22 cellular contexts compared by ENCODE assay signal in genomic region chr16:68280160-68280559, GRCh38. TPM values are rescaled to one million over a fixed set of nuclear protein-coding genes. Genes with fewer than 3 reads are reported as not detected.
DNase-seq lines count a peak whose midpoint lies in the region; ATAC-seq and TF ChIP-seq lines count a peak whose summit lies in the region.
"Had no signal": no experiment of that assay in that cellular context is flagged by ENCODE, and none has a peak within 500 bp of the region (broad histone marks: within the 10 kb centered on the region; RNA-seq: fewer than 3 reads in every experiment).

No MANE protein-coding gene starts in this region.

- no peak for TF ChIP-seq CTCF in left ventricle myocardium inferior (IDR thresholded peaks at IDR 0.05; ENCODE audit: borderline replicate concordance)
- no peak for TF ChIP-seq CTCF in thyroid gland (IDR thresholded peaks at IDR 0.05)
- no peak for TF ChIP-seq CTCF in RWPE1 (conservative IDR thresholded peaks at IDR 0.05; ENCODE audit: low read depth)
- no peak for TF ChIP-seq CTCF in nephron progenitor cell (IDR thresholded peaks at IDR 0.05)
- TF ChIP-seq CTCF in upper lobe of right lung (IDR thresholded peaks at IDR 0.05): no peak

- peaks cover 8% of the 10 kb centered on the region for H3K36me3 Mint-ChIP-seq in T-helper 17 cell (ENCODE audit: low read depth)
- H3K36me3 Mint-ChIP-seq in nephron progenitor cell (ENCODE audit: low read depth): peaks cover 28% of the 10 kb centered on the region

- no peaks in the 10 kb centered on the region for H3K9me3 ChIP-seq in left ventricle myocardium inferior (replicated peaks)
- H3K9me3 ChIP-seq in T-helper 17 cell (ENCODE audit: control insufficient read depth, low read length, poor library complexity, severe bottlenecking): no peaks in the 10 kb centered on the region
- H3K9me3 ChIP-seq in effector memory CD4-positive, alpha-beta T cell (ENCODE audit: control insufficient read depth, low read length): no peaks in the 10 kb centered on the region
- no peaks in the 10 kb centered on the region for H3K9me3 ChIP-seq in thyroid gland
- H3K9me3 ChIP-seq in upper lobe of right lung: no peaks in the 10 kb centered on the region
- H3K9me3 ChIP-seq: Peyer's patch, thoracic aorta had no signal

- no peaks in the 10 kb centered on the region for H3K27me3 ChIP-seq in left ventricle myocardium inferior (ENCODE audit: low read depth)
- H3K27me3 ChIP-seq in effector memory CD4-positive, alpha-beta T cell (replicated peaks; ENCODE audit: control insufficient read depth, insufficient read depth, low read length, poor library complexity, severe bottlenecking): no peaks in the 10 kb centered on the region
- H3K27me3 ChIP-seq in thyroid gland: no peaks in the 10 kb centered on the region
- no peaks in the 10 kb centered on the region for H3K27me3 ChIP-seq in upper lobe of right lung
- H3K27me3 ChIP-seq: neural progenitor cell, Peyer's patch had no signal

- peak overlapping the region; percentile 93 for H3K27ac Mint-ChIP-seq in T-helper 17 cell
- no peak overlapping the region for H3K27ac Mint-ChIP-seq in nephron progenitor cell
- H3K27ac Mint-ChIP-seq: HFFc6, neural progenitor cell had no signal

- ATAC-seq in left cardiac atrium (no peak), T-helper 17 cell (no peak), upper lobe of right lung (no peak)
- ATAC-seq: esophagus mucosa had no signal

- H3K36me3 ChIP-seq in left ventricle myocardium inferior: peaks cover 26% of the 10 kb centered on the region
- H3K36me3 ChIP-seq in effector memory CD4-positive, alpha-beta T cell (ENCODE audit: control insufficient read depth, insufficient read depth, low read length): no peaks in the 10 kb centered on the region
- H3K36me3 ChIP-seq in thyroid gland: peaks cover 2 to 7% of the 10 kb centered on the region in 2 donors
- H3K36me3 ChIP-seq in upper lobe of right lung: peaks cover 20% of the 10 kb centered on the region
- H3K36me3 ChIP-seq: neural progenitor cell had no signal

- H3K27ac ChIP-seq in left ventricle myocardium inferior (replicated peaks): peak overlapping the region; percentile 87
- H3K27ac ChIP-seq in effector memory CD4-positive, alpha-beta T cell (ENCODE audit: insufficient read depth, low read length, poor library complexity, severe bottlenecking): peak overlapping the region; percentile 33
- peak overlapping the region in 2 of 3 donors; percentile 51 to 77 for H3K27ac ChIP-seq in thyroid gland
- no peak overlapping the region for H3K27ac ChIP-seq in RWPE1
- no peak overlapping the region for H3K27ac ChIP-seq in upper lobe of right lung
- H3K27ac ChIP-seq: neural progenitor cell, thoracic aorta had no signal

- CTCF ChIA-PET in RWPE1 (lab: Yijun Ruan, JAX): interaction anchor here (0.6 kb wide), 1 partner anchor 427 kb away, joined by 3 read pairs; no protein-coding TSS in a partner anchor

- no peak for DNase-seq in left ventricle myocardium inferior
- no peak for DNase-seq in left cardiac atrium
- DNase-seq in T-helper 17 cell: no peak
- no peak for DNase-seq in effector memory CD4-positive, alpha-beta T cell
- no peak for DNase-seq in thyroid gland
- no peak for DNase-seq in RWPE1 (ENCODE audit: low spot score)
- no peak for DNase-seq in nephron progenitor cell
- DNase-seq in upper lobe of right lung: no peak
- DNase-seq: activated CD4-positive, alpha-beta T cell treated with anti-CD3 and anti-CD28 coated beads for 4 hours; activated T-cell treated with anti-CD3 and anti-CD28 coated beads for 4 hours; HFFc6; KBM-7; midbrain; NCI-H187 treated with DMSO at 0.1 percent for 48 hours; NCI-H226; Peyer's patch; stimulated activated CD8-positive, alpha-beta memory T cell treated with anti-CD3 and anti-CD28 coated beads, Interleukin-4, amount 100 ng/mL, for 48 hours had no signal

- no peak for TF ChIP-seq POLR2A in thyroid gland (IDR thresholded peaks at IDR 0.05)

- 94 to 95% methylated on average over 5 of the region's 5 CpGs for WGBS in thyroid gland, 2 donors

- POLR2A ChIA-PET in RWPE1 (lab: Yijun Ruan, JAX; ENCODE audit: low non-redundant PET): no interaction called here

- H3K4me1 ChIP-seq in left ventricle myocardium inferior (peaks cover 94% of the 10 kb centered on the region), thyroid gland (peaks cover 28 to 76% of the 10 kb centered on the region in 2 donors), upper lobe of right lung (peaks cover 38% of the 10 kb centered on the region)
- H3K4me1 ChIP-seq in effector memory CD4-positive, alpha-beta T cell (ENCODE audit: control insufficient read depth, insufficient read depth, low read length, poor library complexity, severe bottlenecking): peaks cover 73% of the 10 kb centered on the region
- H3K4me1 ChIP-seq: neural progenitor cell had no signal

- H3K4me3 Mint-ChIP-seq in T-helper 17 cell (no peak overlapping the region), nephron progenitor cell (no peak overlapping the region)
- H3K4me3 Mint-ChIP-seq: HFFc6, neural progenitor cell had no signal

- intact Hi-C loops in left ventricle myocardium inferior (cut with micrococcal nuclease): no loop called here
- intact Hi-C loops in left cardiac atrium (cut with DNase I): no loop called here
- intact Hi-C loops in thyroid gland (cut with DNase I): no loop called here
- intact Hi-C loops in upper lobe of right lung (cut with DNase I): no loop called here

- H3K4me3 ChIP-seq in left ventricle myocardium inferior: no peak overlapping the region
- H3K4me3 ChIP-seq in effector memory CD4-positive, alpha-beta T cell (ENCODE audit: insufficient read depth, low read depth, low read length, poor library complexity, severe bottlenecking): no peak overlapping the region
- H3K4me3 ChIP-seq in thyroid gland (replicated peaks in 1 of 3): no peak overlapping the region
- H3K4me3 ChIP-seq in upper lobe of right lung: no peak overlapping the region
- H3K4me3 ChIP-seq: neural progenitor cell, Peyer's patch, thoracic aorta had no signal

- H3K27me3 Mint-ChIP-seq in T-helper 17 cell: no peaks in the 10 kb centered on the region
- peaks cover 2% of the 10 kb centered on the region for H3K27me3 Mint-ChIP-seq in nephron progenitor cell (ENCODE audit: low read depth, poor library complexity)

- H3K4me1 Mint-ChIP-seq in T-helper 17 cell: peaks cover 59% of the 10 kb centered on the region
- peaks cover 51% of the 10 kb centered on the region for H3K4me1 Mint-ChIP-seq in nephron progenitor cell
- H3K4me1 Mint-ChIP-seq: neural progenitor cell had no signal

- H3K9me3 Mint-ChIP-seq in nephron progenitor cell: peaks cover 7% of the 10 kb centered on the region
- H3K9me3 Mint-ChIP-seq: HFFc6, neural progenitor cell had no signal

RNA-seq across cellular contexts. Expression of gene SLC7A6, which starts 15.8 kb away (rescaled TPM):
- total RNA-seq in left ventricle myocardium inferior (44.2 TPM), left cardiac atrium (10 to 100 TPM; 33.0 to 51.6 TPM), T-helper 17 cell (100 to 1,000 TPM; 148 to 171 TPM), thyroid gland (100 to 1,000 TPM in 1 of 4 donors, 10 to 100 TPM in 3; 73.1 to 116 (median 85.7) TPM), upper lobe of right lung (61.9 TPM)

RNA-seq across cellular contexts. Expression of gene SLC7A6OS, which starts 30.6 kb away (rescaled TPM):
- total RNA-seq in left ventricle myocardium inferior (13.6 TPM), left cardiac atrium (10 to 100 TPM; 10.2 to 10.7 TPM), T-helper 17 cell (10 to 100 TPM; 35.3 to 36.0 TPM), thyroid gland (10 to 100 TPM; 13.4 to 25.8 (median 18.7) TPM), upper lobe of right lung (18.8 TPM)

RNA-seq across cellular contexts. Expression of gene PRMT7, which starts 30.7 kb away (rescaled TPM):
- 25.6 TPM for total RNA-seq in left ventricle myocardium inferior
- 10 to 100 TPM; 24.3 to 24.9 TPM for total RNA-seq in left cardiac atrium
- total RNA-seq in T-helper 17 cell: 10 to 100 TPM; 55.2 to 59.4 TPM
- total RNA-seq in thyroid gland: 10 to 100 TPM; 41.7 to 57.0 (median 46.9) TPM
- 30.0 TPM for total RNA-seq in upper lobe of right lung

RNA-seq across cellular contexts. Expression of gene PLA2G15, which starts 35.0 kb away (rescaled TPM):
- total RNA-seq in left ventricle myocardium inferior (35.5 TPM), left cardiac atrium (10 to 100 TPM; 20.5 to 27.4 TPM), T-helper 17 cell (1 to 10 TPM; 6.6 to 7.4 TPM), thyroid gland (10 to 100 TPM; 20.8 to 40.3 (median 38.4) TPM), upper lobe of right lung (30.4 TPM)

RNA-seq across cellular contexts. Expression of gene ESRP2, which starts 44.2 kb away (rescaled TPM):
- total RNA-seq in left ventricle myocardium inferior: 0.14 TPM
- under 1 TPM; 0.32 to 0.42 TPM for total RNA-seq in left cardiac atrium
- total RNA-seq in T-helper 17 cell: under 1 TPM; 0.10 to 0.16 TPM
- total RNA-seq in thyroid gland: 10 to 100 TPM; 42.9 to 86.9 (median 50.5) TPM
- 61.0 TPM for total RNA-seq in upper lobe of right lung
- total RNA-seq: cardiac septum, SK-MEL-5 had no signal

Comparison
In these comparisons a context has a peak if more than half of its experiments do, and no peak if none do; other contexts are left out.
1. H3K27ac ChIP-seq: peak in left ventricle myocardium inferior (single experiment), effector memory CD4-positive, alpha-beta T cell (single experiment) and thyroid gland (2 of 3); none in RWPE1 (single experiment) and upper lobe of right lung (single experiment).